In genomic region chr3:32703491-32703968, GRCh38 we compare ENCODE assay signal across 12 cellular contexts. TPM values are rescaled to one million over a fixed set of nuclear protein-coding genes. Genes with fewer than 3 reads are reported as not detected.
DNase-seq lines count a peak whose midpoint lies in the region; FAIRE-seq and TF ChIP-seq lines count a peak whose summit lies in the region.
"Had no signal": no experiment of that assay in that cellular context is flagged by ENCODE, and none has a peak within 500 bp of the region (broad histone marks: within the 10 kb centered on the region; RNA-seq: fewer than 3 reads in every experiment).

No MANE protein-coding gene starts in this region.

- H3K27me3 Mint-ChIP-seq in brain (no peaks in the 10 kb centered on the region), nephron (ENCODE audit: low read depth) (no peaks in the 10 kb centered on the region)
- H3K27me3 Mint-ChIP-seq: activated CD4-positive, alpha-beta memory T cell treated with anti-CD3 and anti-CD28 coated beads for 36 hours had no signal

- H3K79me2 ChIP-seq in Loucy (ENCODE audit: insufficient read depth, low read length), result peaks cover 41% of the 10 kb centered on the region

- H3K9me3 ChIP-seq in Loucy (ENCODE audit: insufficient read depth, low read depth, low read length), result no peaks in the 10 kb centered on the region
- H3K9me3 ChIP-seq: psoas muscle had no signal

- H3K4me1 Mint-ChIP-seq in brain (peaks cover 11% of the 10 kb centered on the region), nephron (peaks cover 6% of the 10 kb centered on the region)

- peak overlapping the region; percentile 2 for H3K4me3 ChIP-seq in Loucy (ENCODE audit: low read length, poor library complexity, severe bottlenecking)
- H3K4me3 ChIP-seq: psoas muscle had no signal

- H3K4me3 Mint-ChIP-seq in brain (peak overlapping the region in 2 of 5 experiments; percentile 1 to 22), nephron (no peak overlapping the region)
- H3K4me3 Mint-ChIP-seq: activated CD4-positive, alpha-beta memory T cell treated with anti-CD3 and anti-CD28 coated beads for 36 hours; mesothelial cell of epicardium had no signal

- DNase-seq in GM18507 (ENCODE audit: extremely low spot score, insufficient read length, low read depth), result no peak
- DNase-seq in amniotic stem cell (lab: John Stamatoyannopoulos, UW), result no peak
- no peak for DNase-seq in GM13977 (ENCODE audit: low spot score)
- DNase-seq in NCI-H2081 (lab: John Stamatoyannopoulos, UW), result no peak
- DNase-seq: activated CD4-positive, alpha-beta memory T cell treated with anti-CD3 and anti-CD28 coated beads for 36 hours; effector memory CD4-positive, alpha-beta T cell; psoas muscle; stimulated activated CD4-positive, alpha-beta T cell treated with anti-CD3 and anti-CD28 coated beads, Interleukin-4, amount 100 ng/mL, for 24 hours had no signal

- H3K27ac Mint-ChIP-seq in brain (peak overlapping the region in 4 of 5 experiments; percentile 2 to 89 (median 40)), nephron (peak overlapping the region; percentile 11 to 55 (median 11))
- H3K27ac Mint-ChIP-seq: activated CD4-positive, alpha-beta memory T cell treated with anti-CD3 and anti-CD28 coated beads for 36 hours; mesothelial cell of epicardium had no signal

- H3F3A ChIP-seq in Loucy (ENCODE audit: low read depth), result no peaks in the 10 kb centered on the region

- no peaks in the 10 kb centered on the region for H3K9me2 ChIP-seq in Loucy (replicated peaks; ENCODE audit: low read depth, low read length)

- H3K36me3 Mint-ChIP-seq in brain (peaks cover 28% of the 10 kb centered on the region), nephron (ENCODE audit: low read depth) (peaks cover 27% of the 10 kb centered on the region)

- FAIRE-seq in GM18507 (lab: Jason Lieb, UNC), result peak; percentile 73

- H3K4me1 ChIP-seq in Loucy (ENCODE audit: insufficient read depth, low read length, poor library complexity, severe bottlenecking), result peaks cover 7% of the 10 kb centered on the region
- H3K4me1 ChIP-seq: psoas muscle had no signal

- H3K36me3 ChIP-seq in Loucy (ENCODE audit: insufficient read depth, low read length), result peaks cover under 1% of the 10 kb centered on the region; the same call in 1 of the 2 replicates

- in situ Hi-C loops in GM13977 (cut with MboI; ENCODE audit: low pct_unique_long_range_greater_than_20kb, low sequenced_read_pairs, unreplicated experiment), result loop anchor here (25.0 kb wide), 1 partner anchor 384 kb away; the partner anchor contains the start of genes GLB1 and TMPPE

- no peak for TF ChIP-seq CTCF in Loucy (conservative IDR thresholded peaks at IDR 0.05; ENCODE audit: low read length)
- TF ChIP-seq CTCF in brain (conservative IDR thresholded peaks at IDR 0.05), result no peak
- no peak for TF ChIP-seq CTCF in nephron (IDR thresholded peaks at IDR 0.05; ENCODE audit: unreplicated experiment in 3 of 3)
- no peak for TF ChIP-seq CTCF in GM13977 (IDR thresholded peaks at IDR 0.05; ENCODE audit: extremely low read depth, insufficient read depth, missing control alignments)

- H3K27me3 ChIP-seq in Loucy (ENCODE audit: insufficient read depth, low read length, poor library complexity, severe bottlenecking), result no peaks in the 10 kb centered on the region

- H3K9ac ChIP-seq in Loucy (ENCODE audit: low read depth, low read length, poor library complexity, severe bottlenecking), result no peak overlapping the region

- peaks cover 3% of the 10 kb centered on the region for H4K20me1 ChIP-seq in Loucy (ENCODE audit: insufficient read depth, low read length, poor library complexity, severe bottlenecking)

- no peaks in the 10 kb centered on the region for H3K9me3 Mint-ChIP-seq in brain
- H3K9me3 Mint-ChIP-seq in nephron, result no peaks in the 10 kb centered on the region
- H3K9me3 Mint-ChIP-seq: activated CD4-positive, alpha-beta memory T cell treated with anti-CD3 and anti-CD28 coated beads for 36 hours; mesothelial cell of epicardium had no signal

- no peak overlapping the region for H2AFZ ChIP-seq in Loucy (ENCODE audit: low read length)

- H3K4me2 ChIP-seq in Loucy (ENCODE audit: low read depth, low read length, poor library complexity, severe bottlenecking), result peak overlapping the region; percentile 44

RNA-seq across cellular contexts. Expression of gene CNOT10, which starts 18.5 kb away (rescaled TPM):
- polyA plus RNA-seq in brain (ENCODE audit: insufficient read depth, low read depth, low replicate concordance), result 13.9 TPM
